In the genomic region with DNA sequence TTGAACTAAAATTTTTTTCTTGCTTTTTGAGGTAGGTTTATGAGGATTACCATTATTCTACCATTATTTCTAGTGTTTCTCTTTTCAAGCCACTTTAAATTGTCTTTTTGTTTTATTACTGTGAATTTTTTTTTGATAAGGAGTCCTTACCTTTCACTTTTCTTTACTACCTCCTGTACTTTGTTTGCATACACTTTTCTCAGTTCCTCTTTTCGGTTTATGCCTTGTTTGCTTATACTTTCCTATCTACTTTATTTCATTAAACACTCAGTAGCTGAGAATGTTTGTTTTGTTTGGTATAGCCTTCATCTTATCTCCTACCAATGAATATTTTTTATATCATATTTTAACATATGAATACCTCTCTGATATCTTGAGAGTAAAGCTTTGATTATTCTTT, we compare ENCODE assay signal across 12 cellular contexts.
DNase-seq lines count a peak whose midpoint lies in the region; ATAC-seq and FAIRE-seq lines count a peak whose summit lies in the region.
"Had no signal": no experiment of that assay in that cellular context is flagged by ENCODE, and none has a peak within 500 bp of the region (broad histone marks: within the 10 kb centered on the region; RNA-seq: fewer than 3 reads in every experiment).

No MANE protein-coding gene starts in this region.

- no peaks in the 10 kb centered on the region for H3K27me3 Mint-ChIP-seq in memory B cell
- H3K27me3 Mint-ChIP-seq: activated CD8-positive, alpha-beta memory T cell treated with anti-CD3 and anti-CD28 coated beads, Interleukin-2, amount 10 ng/mL, durations not matched to agents 7 days and 5 days; stimulated activated naive CD8-positive, alpha-beta T cell treated with anti-CD3 and anti-CD28 coated beads, Interleukin-15, amount 100 ng/mL, for 72 hours had no signal

- H3K36me3 Mint-ChIP-seq in memory B cell: no peaks in the 10 kb centered on the region
- H3K36me3 Mint-ChIP-seq: activated CD8-positive, alpha-beta memory T cell treated with anti-CD3 and anti-CD28 coated beads, Interleukin-2, amount 10 ng/mL, durations not matched to agents 7 days and 5 days had no signal

- peak; percentile 91 for ATAC-seq in GM18909 (IDR thresholded peaks at IDR 0.05; ENCODE audit: poor library complexity, unreplicated experiment)
- ATAC-seq in GM21786 (IDR thresholded peaks at IDR 0.05; ENCODE audit: unreplicated experiment): peak; percentile 93
- ATAC-seq in HG03196 (IDR thresholded peaks at IDR 0.05; ENCODE audit: unreplicated experiment): peak; percentile 86
- ATAC-seq in memory B cell (ENCODE audit: low read depth): peak; percentile 84
- ATAC-seq in left ventricle myocardium superior: no peak
- ATAC-seq: activated CD8-positive, alpha-beta memory T cell treated with anti-CD3 and anti-CD28 coated beads, Interleukin-2, amount 10 ng/mL, durations not matched to agents 7 days and 5 days; stimulated activated naive CD8-positive, alpha-beta T cell treated with anti-CD3 and anti-CD28 coated beads, Interleukin-15, amount 100 ng/mL, for 72 hours had no signal

- peaks cover 19% of the 10 kb centered on the region for H3K4me1 Mint-ChIP-seq in memory B cell
- H3K4me1 Mint-ChIP-seq: activated CD8-positive, alpha-beta memory T cell treated with anti-CD3 and anti-CD28 coated beads, Interleukin-2, amount 10 ng/mL, durations not matched to agents 7 days and 5 days; stimulated activated naive CD8-positive, alpha-beta T cell treated with anti-CD3 and anti-CD28 coated beads, Interleukin-15, amount 100 ng/mL, for 72 hours had no signal

- intact Hi-C loops in left ventricle myocardium superior (cut with micrococcal nuclease): no loop called here

- DNase-seq in memory B cell (ENCODE audit: low spot score in 2 of 2): peak in 1 of 2 donors; percentile 11
- no peak for DNase-seq in NCI-H2171 (lab: John Stamatoyannopoulos, UW)
- no peak for DNase-seq in NCI-H1694 treated with DMSO at 0.1 percent for 48 hours (lab: John Stamatoyannopoulos, UW)
- no peak for DNase-seq in HTR-8/SVneo (ENCODE audit: insufficient read length, low spot score)
- no peak for DNase-seq in left ventricle myocardium superior
- DNase-seq: activated CD8-positive, alpha-beta memory T cell treated with anti-CD3 and anti-CD28 coated beads, Interleukin-2, amount 10 ng/mL, durations not matched to agents 7 days and 5 days; NCI-H2227 treated with DMSO at 0.1 percent for 48 hours; stimulated activated naive CD8-positive, alpha-beta T cell treated with anti-CD3 and anti-CD28 coated beads, Interleukin-15, amount 100 ng/mL, for 72 hours had no signal

- FAIRE-seq in HTR-8/SVneo (lab: Jason Lieb, UNC): no peak
- FAIRE-seq: GM12892 had no signal

- peak overlapping the region; percentile 3 for H3K4me3 Mint-ChIP-seq in memory B cell
- H3K4me3 Mint-ChIP-seq: activated CD8-positive, alpha-beta memory T cell treated with anti-CD3 and anti-CD28 coated beads, Interleukin-2, amount 10 ng/mL, durations not matched to agents 7 days and 5 days; stimulated activated naive CD8-positive, alpha-beta T cell treated with anti-CD3 and anti-CD28 coated beads, Interleukin-15, amount 100 ng/mL, for 72 hours had no signal

- H3K27ac Mint-ChIP-seq in memory B cell: peak overlapping the region; percentile 12
- H3K27ac Mint-ChIP-seq: activated CD8-positive, alpha-beta memory T cell treated with anti-CD3 and anti-CD28 coated beads, Interleukin-2, amount 10 ng/mL, durations not matched to agents 7 days and 5 days; stimulated activated naive CD8-positive, alpha-beta T cell treated with anti-CD3 and anti-CD28 coated beads, Interleukin-15, amount 100 ng/mL, for 72 hours had no signal

- peaks cover 6% of the 10 kb centered on the region for H3K9me3 Mint-ChIP-seq in memory B cell
- H3K9me3 Mint-ChIP-seq: stimulated activated naive CD8-positive, alpha-beta T cell treated with anti-CD3 and anti-CD28 coated beads, Interleukin-15, amount 100 ng/mL, for 72 hours had no signal
